ENCODE assay signal across 11 cellular contexts in genomic region chr19:1181606-1182005, GRCh38. TPM values are rescaled to one million over a fixed set of nuclear protein-coding genes. Genes with fewer than 3 reads are reported as not detected.
DNase-seq lines count a peak whose midpoint lies in the region; ATAC-seq and TF ChIP-seq lines count a peak whose summit lies in the region.
"Had no signal": no experiment of that assay in that cellular context is flagged by ENCODE, and none has a peak within 500 bp of the region (broad histone marks: within the 10 kb centered on the region; RNA-seq: fewer than 3 reads in every experiment).

No MANE protein-coding gene starts in this region.

- POLR2A ChIA-PET in T-cell (lab: Charles Lee), result interaction anchor here in 1 of 2 donors (0.7 kb wide), 1 partner anchor 88 kb away, joined by 3 read pairs; no protein-coding TSS in a partner anchor

- H3K4me1 Mint-ChIP-seq in T-cell, result peaks cover 5 to 24% (median 12%) of the 10 kb centered on the region in 3 donors
- peaks cover 14% of the 10 kb centered on the region for H3K4me1 Mint-ChIP-seq in progenitor cell of endocrine pancreas (ENCODE audit: low read depth)

- TF ChIP-seq CTCF in progenitor cell of endocrine pancreas (IDR thresholded peaks at IDR 0.05; ENCODE audit: unreplicated experiment), result no peak

- H3K9me3 Mint-ChIP-seq in T-cell (no peaks in the 10 kb centered on the region), progenitor cell of endocrine pancreas (ENCODE audit: low read depth) (no peaks in the 10 kb centered on the region)
- H3K9me3 Mint-ChIP-seq: CD4-positive, CD25-positive, alpha-beta regulatory T cell had no signal

- ATAC-seq in T-cell (replicated peaks in 1 of 4) (no peak), GM21526 (IDR thresholded peaks at IDR 0.05; ENCODE audit: low FRiP score, unreplicated experiment) (no peak), HG02759 (IDR thresholded peaks at IDR 0.05; ENCODE audit: unreplicated experiment) (no peak)

- H3K36me3 Mint-ChIP-seq in T-cell (no peaks in the 10 kb centered on the region), progenitor cell of endocrine pancreas (ENCODE audit: insufficient read depth) (no peaks in the 10 kb centered on the region)
- H3K36me3 Mint-ChIP-seq: CD4-positive, CD25-positive, alpha-beta regulatory T cell had no signal

- DNase-seq in DMS53 treated with DMSO at 0.1 percent for 48 hours (lab: John Stamatoyannopoulos, UW; ENCODE audit: unreplicated experiment) (peak; percentile 50), T-cell (no peak), iPS-NIHi11 (ENCODE audit: low spot score) (peak; percentile 41), progenitor cell of endocrine pancreas (ENCODE audit: low spot score, unreplicated experiment) (no peak), cerebellum (ENCODE audit: low spot score) (no peak)
- no peak for DNase-seq in activated T-cell treated with anti-CD3 and anti-CD28 coated beads, Interleukin-2, amount 50 U/mL, for 48 hours
- DNase-seq: CD4-positive, CD25-positive, alpha-beta regulatory T cell; MG63; NCI-H524 treated with DMSO at 0.1 percent for 48 hours had no signal

- H3K27me3 Mint-ChIP-seq in T-cell (peaks cover 0 to 8% of the 10 kb centered on the region in 2 donors), progenitor cell of endocrine pancreas (no peaks in the 10 kb centered on the region)

- H3K27ac Mint-ChIP-seq in T-cell, result peak overlapping the region; percentile 36 to 58
- H3K27ac Mint-ChIP-seq in progenitor cell of endocrine pancreas, result peak overlapping the region; percentile 76

- CTCF ChIA-PET in T-cell (lab: Charles Lee), result no interaction called here

- H3K4me3 Mint-ChIP-seq in T-cell, result peak overlapping the region in 1 of 3 donors; percentile 72
- H3K4me3 Mint-ChIP-seq in progenitor cell of endocrine pancreas (ENCODE audit: low read depth), result no peak overlapping the region

RNA-seq across cellular contexts. Expression of gene SBNO2, which starts 7.5 kb away (rescaled TPM):
- 100 to 1,000 TPM in 3 of 5 donors, 10 to 100 TPM in 2; 90.2 to 115 (median 106) TPM for total RNA-seq in T-cell
- total RNA-seq in progenitor cell of endocrine pancreas, result 40.9 and 43.2 TPM in 2 replicates
- total RNA-seq in cerebellum, result 6.5 TPM

RNA-seq across cellular contexts. Expression of gene STK11, which starts 24.0 kb away (rescaled TPM):
- total RNA-seq in T-cell, result 100 to 1,000 TPM in 2 of 5 donors, 10 to 100 TPM in 3; 70.2 to 115 (median 99.5) TPM
- total RNA-seq in progenitor cell of endocrine pancreas, result 59.3 and 61.5 TPM in 2 replicates
- 27.0 TPM for total RNA-seq in cerebellum

RNA-seq across cellular contexts. Expression of gene CBARP, which starts 56.2 kb away (rescaled TPM):
- total RNA-seq in T-cell (under 1 TPM in 4 of 5 donors, not detected in 1; 0.08 to 0.36 (median 0.23) TPM), progenitor cell of endocrine pancreas (12.4 and 13.0 TPM in 2 replicates), cerebellum (5.6 TPM)

RNA-seq across cellular contexts. Expression of gene ATP5F1D, which starts 59.9 kb away (rescaled TPM):
- total RNA-seq in T-cell (100 to 1,000 TPM; 117 to 233 (median 155) TPM), progenitor cell of endocrine pancreas (107 and 117 TPM in 2 replicates), cerebellum (10.9 TPM)

Comparison
In these comparisons a context has a peak if more than half of its experiments do, and no peak if none do; other contexts are left out.
1. DNase-seq: peak in DMS53 treated with DMSO at 0.1 percent for 48 hours (single experiment) and iPS-NIHi11 (single experiment); none in T-cell (0 of 34), progenitor cell of endocrine pancreas (single experiment), cerebellum (single experiment) and activated T-cell treated with anti-CD3 and anti-CD28 coated beads, Interleukin-2, amount 50 U/mL, for 48 hours (0 of 2).